ENCODE assay signal across 12 cellular contexts in genomic region chr16:88702364-88703210, GRCh38. TPM values are rescaled to one million over a fixed set of nuclear protein-coding genes. Genes with fewer than 3 reads are reported as not detected.
DNase-seq lines count a peak whose midpoint lies in the region; ATAC-seq and TF ChIP-seq lines count a peak whose summit lies in the region.
"Had no signal": no experiment of that assay in that cellular context is flagged by ENCODE, and none has a peak within 500 bp of the region (broad histone marks: within the 10 kb centered on the region; RNA-seq: fewer than 3 reads in every experiment).

No MANE protein-coding gene starts in this region.

- ATAC-seq in left ventricle myocardium superior = no peak
- no peak for ATAC-seq in left cardiac atrium

- peak overlapping the region; percentile 15 for H2BK120ac ChIP-seq in mesenchymal stem cell (ENCODE audit: low read depth, low read length)

- no peak overlapping the region for H3K27ac ChIP-seq in mesenchymal stem cell (ENCODE audit: low read length, poor library complexity, severe bottlenecking)
- H3K27ac ChIP-seq in vagina = peak overlapping the region; percentile 16
- H3K27ac ChIP-seq: C4-2B, WERI-Rb-1 had no signal

- H3K79me1 ChIP-seq in mesenchymal stem cell (replicated peaks; ENCODE audit: low read length, poor library complexity, severe bottlenecking) = peaks cover 36% of the 10 kb centered on the region

- peak overlapping the region; percentile 97 for H3K27ac Mint-ChIP-seq in activated T-cell treated with anti-CD3 and anti-CD28 coated beads, Interleukin-2, amount 50 U/mL, for 24 hours

- peak overlapping the region; percentile 31 to 69 for H2BK12ac ChIP-seq in mesenchymal stem cell (ENCODE audit: low read length in 2 of 2)

- H2BK15ac ChIP-seq in mesenchymal stem cell (ENCODE audit: low read depth, poor library complexity, severe bottlenecking) = peak overlapping the region; percentile 85

- peaks cover 21 to 49% of the 10 kb centered on the region in 2 experiments for H3K36me3 ChIP-seq in mesenchymal stem cell (ENCODE audit: control insufficient read depth in 1 of 2, insufficient read depth in 2 of 2, low read depth in 1 of 2, low read length in 2 of 2)
- H3K36me3 ChIP-seq in vagina = peaks cover 0 to 16% of the 10 kb centered on the region in 2 donors
- H3K36me3 ChIP-seq: WERI-Rb-1 had no signal

- H3K27me3 ChIP-seq in mesenchymal stem cell (ENCODE audit: control insufficient read depth in 1 of 2, insufficient read depth in 1 of 2, low read length in 2 of 2) (no peaks in the 10 kb centered on the region), vagina (no peaks in the 10 kb centered on the region)

- H2BK5ac ChIP-seq in mesenchymal stem cell (ENCODE audit: low read depth, low read length, poor library complexity, severe bottlenecking) = no peak overlapping the region

- DNase-seq in left ventricle myocardium superior = peak; percentile 29
- no peak for DNase-seq in left cardiac atrium
- peak; percentile 55 for DNase-seq in activated T-cell treated with anti-CD3 and anti-CD28 coated beads, Interleukin-2, amount 50 U/mL, for 24 hours
- DNase-seq in mesenchymal stem cell = no peak
- DNase-seq in vagina (ENCODE audit: extremely low spot score in 2 of 2) = no peak
- DNase-seq in inferior parietal cortex (ENCODE audit: extremely low spot score) = no peak
- DNase-seq in dedifferentiated amniotic fluid mesenchymal stem cell (ENCODE audit: extremely low spot score) = no peak
- DNase-seq in AG20443 (ENCODE audit: low spot score) = no peak
- DNase-seq: NCI-H774, WERI-Rb-1 had no signal

- no peak for TF ChIP-seq CTCF in vagina (IDR thresholded peaks at IDR 0.05)

- no peak overlapping the region for H3K9ac ChIP-seq in mesenchymal stem cell (ENCODE audit: low read length)

- TF ChIP-seq POLR2A in vagina (IDR thresholded peaks at IDR 0.05) = no peak

- peaks cover 78% of the 10 kb centered on the region for H3K4me1 Mint-ChIP-seq in activated T-cell treated with anti-CD3 and anti-CD28 coated beads, Interleukin-2, amount 50 U/mL, for 24 hours (ENCODE audit: low read depth)

- H3K4me2 ChIP-seq in mesenchymal stem cell (ENCODE audit: low read length, poor library complexity, severe bottlenecking) = no peak overlapping the region

- intact Hi-C loops in left ventricle myocardium superior (cut with micrococcal nuclease) (no loop called here), left cardiac atrium (cut with DNase I) (no loop called here), vagina (cut with DNase I) (no loop called here)

- H2AFZ ChIP-seq in mesenchymal stem cell (ENCODE audit: low read depth, low read length) = no peak overlapping the region

- no peaks in the 10 kb centered on the region for H3K9me3 ChIP-seq in mesenchymal stem cell (ENCODE audit: control insufficient read depth, low read length)
- no peaks in the 10 kb centered on the region for H3K9me3 ChIP-seq in vagina

- H3K4me3 Mint-ChIP-seq in activated T-cell treated with anti-CD3 and anti-CD28 coated beads, Interleukin-2, amount 50 U/mL, for 24 hours = peak overlapping the region; percentile 94

- peak overlapping the region; percentile 18 to 40 for H3K4ac ChIP-seq in mesenchymal stem cell (ENCODE audit: low read depth in 1 of 2, low read length in 2 of 2)

- H3K4me1 ChIP-seq in mesenchymal stem cell (ENCODE audit: control insufficient read depth, insufficient read depth, low read depth, low read length) (peaks cover 35% of the 10 kb centered on the region), vagina (peaks cover 48% of the 10 kb centered on the region)

- H3K27me3 Mint-ChIP-seq in activated T-cell treated with anti-CD3 and anti-CD28 coated beads, Interleukin-2, amount 50 U/mL, for 24 hours = no peaks in the 10 kb centered on the region

- H4K91ac ChIP-seq in mesenchymal stem cell (ENCODE audit: low read length) = peak overlapping the region; percentile 94

- H3K18ac ChIP-seq in mesenchymal stem cell (ENCODE audit: low read depth in 1 of 2, low read length in 2 of 2) = peak overlapping the region in 1 of 2 experiments; percentile 98

- H3K36me3 Mint-ChIP-seq in activated T-cell treated with anti-CD3 and anti-CD28 coated beads, Interleukin-2, amount 50 U/mL, for 24 hours (ENCODE audit: low read depth) = peaks cover 62% of the 10 kb centered on the region

- H4K8ac ChIP-seq in mesenchymal stem cell (ENCODE audit: low read length) = no peak overlapping the region

- no peak overlapping the region for H2AK5ac ChIP-seq in mesenchymal stem cell (ENCODE audit: low read length, severe bottlenecking)

- no peak overlapping the region for H3K14ac ChIP-seq in mesenchymal stem cell (ENCODE audit: low read length in 2 of 2)

- H3K4me3 ChIP-seq in mesenchymal stem cell (ENCODE audit: insufficient read depth in 1 of 2, low read depth in 1 of 2, low read length in 2 of 2) = no peak overlapping the region
- peak overlapping the region in 1 of 2 donors; percentile 6 for H3K4me3 ChIP-seq in vagina

- 90% methylated on average over 32 of the region's 32 CpGs for WGBS in mesenchymal stem cell

- H3K9me3 Mint-ChIP-seq in activated T-cell treated with anti-CD3 and anti-CD28 coated beads, Interleukin-2, amount 50 U/mL, for 24 hours = no peaks in the 10 kb centered on the region

- peak overlapping the region in 1 of 2 experiments; percentile 57 for H3K23ac ChIP-seq in mesenchymal stem cell (ENCODE audit: low read length in 2 of 2)

RNA-seq across cellular contexts. Expression of gene RNF166, which starts 3.6 kb away (rescaled TPM):
- total RNA-seq in left ventricle myocardium superior (16.2 TPM), left cardiac atrium (10 to 100 TPM; 18.3 to 20.1 TPM), vagina (26.5 TPM)
- 12.6 TPM for polyA plus RNA-seq in mesenchymal stem cell (2013, experiment 1 of 2)
- polyA plus RNA-seq in mesenchymal stem cell (2013, experiment 2 of 2) = 10.8 TPM

RNA-seq across cellular contexts. Expression of gene CTU2, which starts 3.7 kb away (rescaled TPM):
- 22.7 TPM for total RNA-seq in left ventricle myocardium superior
- total RNA-seq in left cardiac atrium = 10 to 100 TPM; 12.8 to 18.4 TPM
- polyA plus RNA-seq in mesenchymal stem cell (2013, experiment 1 of 2) = 34.1 TPM
- polyA plus RNA-seq in mesenchymal stem cell (2013, experiment 2 of 2) = 31.6 TPM
- 7.9 TPM for total RNA-seq in vagina

RNA-seq across cellular contexts. Expression of gene SNAI3, which starts 16.3 kb away (rescaled TPM):
- 3.8 TPM for total RNA-seq in left ventricle myocardium superior
- total RNA-seq in left cardiac atrium = 1 to 10 TPM in 1 of 2 donors, under 1 TPM in 1; 0.55 to 2.7 TPM
- 0.06 TPM for polyA plus RNA-seq in mesenchymal stem cell (2013, experiment 1 of 2)
- polyA plus RNA-seq in mesenchymal stem cell (2013, experiment 2 of 2) = 0.10 TPM
- not detected for total RNA-seq in vagina
- total RNA-seq: dermis blood vessel endothelial cell had no signal

RNA-seq across cellular contexts. Expression of gene MVD, which starts 39.7 kb away (rescaled TPM):
- total RNA-seq in left ventricle myocardium superior (23.9 TPM), left cardiac atrium (10 to 100 TPM; 31.3 to 32.9 TPM), vagina (33.1 TPM)
- 120 TPM for polyA plus RNA-seq in mesenchymal stem cell (2013, experiment 1 of 2)
- 109 TPM for polyA plus RNA-seq in mesenchymal stem cell (2013, experiment 2 of 2)

RNA-seq across cellular contexts. Expression of gene CYBA, which starts 51.7 kb away (rescaled TPM):
- total RNA-seq in left ventricle myocardium superior (48.6 TPM), left cardiac atrium (100 to 1,000 TPM in 1 of 2 donors, 10 to 100 TPM in 1; 58.9 to 131 TPM), vagina (188 TPM)
- polyA plus RNA-seq in mesenchymal stem cell (2013, experiment 1 of 2) = 319 TPM
- polyA plus RNA-seq in mesenchymal stem cell (2013, experiment 2 of 2) = 325 TPM

Comparison
In these comparisons a context has a peak if more than half of its experiments do, and no peak if none do; other contexts are left out.
1. DNase-seq: peak in left ventricle myocardium superior (single experiment) and activated T-cell treated with anti-CD3 and anti-CD28 coated beads, Interleukin-2, amount 50 U/mL, for 24 hours (single experiment); none in left cardiac atrium (single experiment), mesenchymal stem cell (single experiment), vagina (0 of 2), inferior parietal cortex (single experiment), dedifferentiated amniotic fluid mesenchymal stem cell (single experiment) and AG20443 (single experiment).